ENCODE assay signal across 16 cellular contexts in the genomic region with DNA sequence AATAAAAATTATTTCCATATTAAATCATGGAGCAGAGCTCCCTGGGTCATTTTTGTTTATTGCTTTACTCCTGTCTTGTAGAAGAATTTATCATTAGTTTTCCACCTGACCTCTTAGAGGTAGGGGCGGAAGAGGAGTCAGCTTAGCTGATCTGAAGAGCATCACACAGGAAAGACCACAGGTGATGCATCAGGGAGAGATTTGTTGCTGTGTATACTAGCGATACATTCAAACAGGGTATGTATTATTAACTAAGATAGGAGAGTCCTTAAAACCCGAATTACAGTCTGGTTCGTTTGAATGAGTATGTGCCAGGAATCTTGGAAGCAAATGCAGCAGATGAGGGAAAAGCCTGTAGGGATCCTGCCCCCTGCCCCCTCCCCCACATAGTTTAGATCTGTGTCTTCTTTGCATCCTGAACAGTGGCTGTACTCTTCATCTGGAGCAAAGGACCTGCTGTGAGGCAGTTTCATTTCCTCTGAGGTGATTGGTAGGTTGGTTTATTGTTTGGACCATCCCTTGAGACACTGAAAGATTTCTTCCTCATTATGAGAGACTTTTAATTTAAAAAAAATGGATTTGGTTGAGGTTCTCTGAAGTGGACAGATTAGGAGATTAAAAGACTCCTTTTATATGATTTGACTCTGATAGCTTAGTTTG.
DNase-seq lines count a peak whose midpoint lies in the region; ATAC-seq and TF ChIP-seq lines count a peak whose summit lies in the region.
"Had no signal": no experiment of that assay in that cellular context is flagged by ENCODE, and none has a peak within 500 bp of the region (broad histone marks: within the 10 kb centered on the region; RNA-seq: fewer than 3 reads in every experiment).

No MANE protein-coding gene starts in this region.

- H3K27me3 Mint-ChIP-seq in WTC11 (ENCODE audit: low read depth) (no peaks in the 10 kb centered on the region), immature natural killer cell (ENCODE audit: low read depth in 3 of 3) (no peaks in the 10 kb centered on the region)
- H3K27me3 Mint-ChIP-seq: T-helper 17 cell had no signal

- POLR2A ChIA-PET in WTC11 (lab: Charles Lee) = no interaction called here

- H3K27ac Mint-ChIP-seq in WTC11 (no peak overlapping the region), immature natural killer cell (no peak overlapping the region)
- H3K27ac Mint-ChIP-seq: T-helper 17 cell had no signal

- H3K4me1 Mint-ChIP-seq in WTC11 (peaks cover 19% of the 10 kb centered on the region), immature natural killer cell (peaks cover 3 to 15% of the 10 kb centered on the region in 2 donors)

- no peaks in the 10 kb centered on the region for H3K9me3 Mint-ChIP-seq in WTC11
- H3K9me3 Mint-ChIP-seq in immature natural killer cell = no peaks in the 10 kb centered on the region

- no peak overlapping the region for H3K4me3 Mint-ChIP-seq in WTC11
- H3K4me3 Mint-ChIP-seq in immature natural killer cell = no peak overlapping the region
- H3K4me3 Mint-ChIP-seq: T-helper 17 cell had no signal

- peak; percentile 43 for ATAC-seq in GM18498 (IDR thresholded peaks at IDR 0.05; ENCODE audit: unreplicated experiment)
- peak; percentile 52 for ATAC-seq in GM19397 (IDR thresholded peaks at IDR 0.05; ENCODE audit: unreplicated experiment)
- peak; percentile 51 for ATAC-seq in HG03097 (IDR thresholded peaks at IDR 0.05; ENCODE audit: low FRiP score, unreplicated experiment)
- ATAC-seq in WTC11 = 0 out of 2 replicates have a peak, but pooled peaks have one; percentile 16
- ATAC-seq: T-helper 17 cell had no signal

- CTCF ChIA-PET in WTC11 (lab: Charles Lee) = interaction anchor here (1.3 kb wide), 1 partner anchor 37 kb away, joined by 3 read pairs; no protein-coding TSS in a partner anchor

- H3K36me3 Mint-ChIP-seq in WTC11 (no peaks in the 10 kb centered on the region), immature natural killer cell (no peaks in the 10 kb centered on the region)

- no peak for DNase-seq in WTC11 (ENCODE audit: low spot score)
- no peak for DNase-seq in dermis blood vessel endothelial cell
- no peak for DNase-seq in immature natural killer cell
- no peak for DNase-seq in HuH-7.5 (ENCODE audit: low spot score)
- DNase-seq in SK-N-DZ (ENCODE audit: low spot score) = no peak
- DNase-seq: activated CD4-positive, alpha-beta T cell treated with anti-CD3 and anti-CD28 coated beads for 1 hour; BE2C; left ventricle myocardium inferior; NCI-H146; NCI-H748 treated with DMSO at 0.1 percent for 48 hours; ovary; T-helper 17 cell; tibial artery had no signal

- no peak for TF ChIP-seq CTCF in WTC11 (IDR thresholded peaks at IDR 0.05)

TF ChIP-seq in WTC11, 78 proteins besides CTCF, POLR2A, EP300 and RAD21 (continues in another document):
- TF ChIP-seq, protein P1, sequence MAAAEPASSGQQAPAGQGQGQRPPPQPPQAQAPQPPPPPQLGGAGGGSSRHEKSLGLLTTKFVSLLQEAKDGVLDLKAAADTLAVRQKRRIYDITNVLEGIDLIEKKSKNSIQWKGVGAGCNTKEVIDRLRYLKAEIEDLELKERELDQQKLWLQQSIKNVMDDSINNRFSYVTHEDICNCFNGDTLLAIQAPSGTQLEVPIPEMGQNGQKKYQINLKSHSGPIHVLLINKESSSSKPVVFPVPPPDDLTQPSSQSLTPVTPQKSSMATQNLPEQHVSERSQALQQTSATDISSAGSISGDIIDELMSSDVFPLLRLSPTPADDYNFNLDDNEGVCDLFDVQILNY (CRISPR knock-in tag; IDR thresholded peaks at IDR 0.05) = no peak
- TF ChIP-seq ZNF671 (CRISPR knock-in tag; IDR thresholded peaks at IDR 0.05) (no peak), HMGA2 (CRISPR knock-in tag; IDR thresholded peaks at IDR 0.05) (no peak), ZNF416 (CRISPR knock-in tag; IDR thresholded peaks at IDR 0.05) (no peak), ZNF317 (CRISPR knock-in tag; IDR thresholded peaks at IDR 0.05; ENCODE audit: borderline replicate concordance, low read depth) (no peak), JUN (CRISPR knock-in tag; IDR thresholded peaks at IDR 0.05) (no peak), ZNF263 (CRISPR knock-in tag; IDR thresholded peaks at IDR 0.05; ENCODE audit: low read depth) (no peak), TCF7 (CRISPR knock-in tag; IDR thresholded peaks at IDR 0.05; ENCODE audit: low read depth) (no peak)
- TF ChIP-seq, protein P2, sequence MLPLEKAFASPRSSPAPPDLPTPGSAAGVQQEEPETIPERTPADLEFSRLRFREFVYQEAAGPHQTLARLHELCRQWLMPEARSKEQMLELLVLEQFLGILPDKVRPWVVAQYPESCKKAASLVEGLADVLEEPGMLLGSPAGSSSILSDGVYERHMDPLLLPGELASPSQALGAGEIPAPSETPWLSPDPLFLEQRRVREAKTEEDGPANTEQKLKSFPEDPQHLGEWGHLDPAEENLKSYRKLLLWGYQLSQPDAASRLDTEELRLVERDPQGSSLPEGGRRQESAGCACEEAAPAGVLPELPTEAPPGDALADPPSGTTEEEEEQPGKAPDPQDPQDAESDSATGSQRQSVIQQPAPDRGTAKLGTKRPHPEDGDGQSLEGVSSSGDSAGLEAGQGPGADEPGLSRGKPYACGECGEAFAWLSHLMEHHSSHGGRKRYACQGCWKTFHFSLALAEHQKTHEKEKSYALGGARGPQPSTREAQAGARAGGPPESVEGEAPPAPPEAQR (CRISPR knock-in tag; IDR thresholded peaks at IDR 0.05) = no peak
- TF ChIP-seq, protein P3, sequence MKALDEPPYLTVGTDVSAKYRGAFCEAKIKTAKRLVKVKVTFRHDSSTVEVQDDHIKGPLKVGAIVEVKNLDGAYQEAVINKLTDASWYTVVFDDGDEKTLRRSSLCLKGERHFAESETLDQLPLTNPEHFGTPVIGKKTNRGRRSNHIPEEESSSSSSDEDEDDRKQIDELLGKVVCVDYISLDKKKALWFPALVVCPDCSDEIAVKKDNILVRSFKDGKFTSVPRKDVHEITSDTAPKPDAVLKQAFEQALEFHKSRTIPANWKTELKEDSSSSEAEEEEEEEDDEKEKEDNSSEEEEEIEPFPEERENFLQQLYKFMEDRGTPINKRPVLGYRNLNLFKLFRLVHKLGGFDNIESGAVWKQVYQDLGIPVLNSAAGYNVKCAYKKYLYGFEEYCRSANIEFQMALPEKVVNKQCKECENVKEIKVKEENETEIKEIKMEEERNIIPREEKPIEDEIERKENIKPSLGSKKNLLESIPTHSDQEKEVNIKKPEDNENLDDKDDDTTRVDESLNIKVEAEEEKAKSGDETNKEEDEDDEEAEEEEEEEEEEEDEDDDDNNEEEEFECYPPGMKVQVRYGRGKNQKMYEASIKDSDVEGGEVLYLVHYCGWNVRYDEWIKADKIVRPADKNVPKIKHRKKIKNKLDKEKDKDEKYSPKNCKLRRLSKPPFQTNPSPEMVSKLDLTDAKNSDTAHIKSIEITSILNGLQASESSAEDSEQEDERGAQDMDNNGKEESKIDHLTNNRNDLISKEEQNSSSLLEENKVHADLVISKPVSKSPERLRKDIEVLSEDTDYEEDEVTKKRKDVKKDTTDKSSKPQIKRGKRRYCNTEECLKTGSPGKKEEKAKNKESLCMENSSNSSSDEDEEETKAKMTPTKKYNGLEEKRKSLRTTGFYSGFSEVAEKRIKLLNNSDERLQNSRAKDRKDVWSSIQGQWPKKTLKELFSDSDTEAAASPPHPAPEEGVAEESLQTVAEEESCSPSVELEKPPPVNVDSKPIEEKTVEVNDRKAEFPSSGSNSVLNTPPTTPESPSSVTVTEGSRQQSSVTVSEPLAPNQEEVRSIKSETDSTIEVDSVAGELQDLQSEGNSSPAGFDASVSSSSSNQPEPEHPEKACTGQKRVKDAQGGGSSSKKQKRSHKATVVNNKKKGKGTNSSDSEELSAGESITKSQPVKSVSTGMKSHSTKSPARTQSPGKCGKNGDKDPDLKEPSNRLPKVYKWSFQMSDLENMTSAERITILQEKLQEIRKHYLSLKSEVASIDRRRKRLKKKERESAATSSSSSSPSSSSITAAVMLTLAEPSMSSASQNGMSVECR (CRISPR knock-in tag; IDR thresholded peaks at IDR 0.05; ENCODE audit: borderline replicate concordance) = no peak
- TF ChIP-seq, protein P4, sequence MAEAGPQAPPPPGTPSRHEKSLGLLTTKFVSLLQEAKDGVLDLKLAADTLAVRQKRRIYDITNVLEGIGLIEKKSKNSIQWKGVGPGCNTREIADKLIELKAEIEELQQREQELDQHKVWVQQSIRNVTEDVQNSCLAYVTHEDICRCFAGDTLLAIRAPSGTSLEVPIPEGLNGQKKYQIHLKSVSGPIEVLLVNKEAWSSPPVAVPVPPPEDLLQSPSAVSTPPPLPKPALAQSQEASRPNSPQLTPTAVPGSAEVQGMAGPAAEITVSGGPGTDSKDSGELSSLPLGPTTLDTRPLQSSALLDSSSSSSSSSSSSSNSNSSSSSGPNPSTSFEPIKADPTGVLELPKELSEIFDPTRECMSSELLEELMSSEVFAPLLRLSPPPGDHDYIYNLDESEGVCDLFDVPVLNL (CRISPR knock-in tag; IDR thresholded peaks at IDR 0.05; ENCODE audit: borderline replicate concordance, low read depth) = no peak
- TF ChIP-seq, protein P5, sequence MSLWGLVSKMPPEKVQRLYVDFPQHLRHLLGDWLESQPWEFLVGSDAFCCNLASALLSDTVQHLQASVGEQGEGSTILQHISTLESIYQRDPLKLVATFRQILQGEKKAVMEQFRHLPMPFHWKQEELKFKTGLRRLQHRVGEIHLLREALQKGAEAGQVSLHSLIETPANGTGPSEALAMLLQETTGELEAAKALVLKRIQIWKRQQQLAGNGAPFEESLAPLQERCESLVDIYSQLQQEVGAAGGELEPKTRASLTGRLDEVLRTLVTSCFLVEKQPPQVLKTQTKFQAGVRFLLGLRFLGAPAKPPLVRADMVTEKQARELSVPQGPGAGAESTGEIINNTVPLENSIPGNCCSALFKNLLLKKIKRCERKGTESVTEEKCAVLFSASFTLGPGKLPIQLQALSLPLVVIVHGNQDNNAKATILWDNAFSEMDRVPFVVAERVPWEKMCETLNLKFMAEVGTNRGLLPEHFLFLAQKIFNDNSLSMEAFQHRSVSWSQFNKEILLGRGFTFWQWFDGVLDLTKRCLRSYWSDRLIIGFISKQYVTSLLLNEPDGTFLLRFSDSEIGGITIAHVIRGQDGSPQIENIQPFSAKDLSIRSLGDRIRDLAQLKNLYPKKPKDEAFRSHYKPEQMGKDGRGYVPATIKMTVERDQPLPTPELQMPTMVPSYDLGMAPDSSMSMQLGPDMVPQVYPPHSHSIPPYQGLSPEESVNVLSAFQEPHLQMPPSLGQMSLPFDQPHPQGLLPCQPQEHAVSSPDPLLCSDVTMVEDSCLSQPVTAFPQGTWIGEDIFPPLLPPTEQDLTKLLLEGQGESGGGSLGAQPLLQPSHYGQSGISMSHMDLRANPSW (CRISPR knock-in tag; conservative IDR thresholded peaks at IDR 0.05; ENCODE audit: low read depth) = no peak
- TF ChIP-seq, protein P6, sequence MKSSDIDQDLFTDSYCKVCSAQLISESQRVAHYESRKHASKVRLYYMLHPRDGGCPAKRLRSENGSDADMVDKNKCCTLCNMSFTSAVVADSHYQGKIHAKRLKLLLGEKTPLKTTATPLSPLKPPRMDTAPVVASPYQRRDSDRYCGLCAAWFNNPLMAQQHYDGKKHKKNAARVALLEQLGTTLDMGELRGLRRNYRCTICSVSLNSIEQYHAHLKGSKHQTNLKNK (CRISPR knock-in tag; IDR thresholded peaks at IDR 0.05) = no peak
